27 cellular contexts compared by ENCODE assay signal in genomic region chr4:4783847-4784246, GRCh38.
"Had no signal": no experiment of that assay in that cellular context is flagged by ENCODE, and none has a peak within 500 bp of the region (broad histone marks: within the 10 kb centered on the region; RNA-seq: fewer than 3 reads in every experiment).

No MANE protein-coding gene starts in this region.

- H3K27ac Mint-ChIP-seq: immature natural killer cell; naive thymus-derived CD4-positive, alpha-beta T cell; natural killer cell treated with Interleukin-12 subunit alpha and Interleukin-12 subunit beta and Interleukin-15 and Interleukin-18, amount 100 ng/mL, for 72 hours; stimulated activated memory B cell treated with anti-CD40 and anti-IgM and Interleukin-4, amounts not matched to agents 10 μg/mL and 1 μg/mL and 100 μg/mL, for 72 hours; stimulated activated naive CD8-positive, alpha-beta T cell treated with anti-CD3 and anti-CD28 coated beads, Interleukin-15, amount 100 ng/mL, for 72 hours; type B pancreatic cell had no signal

- H3K27ac ChIP-seq: left ventricle myocardium inferior, neutrophil, parathyroid adenoma, psoas muscle, right lobe of liver, tibial nerve, vagina had no signal

- H3K36me3 Mint-ChIP-seq: immature natural killer cell; stimulated activated memory B cell treated with anti-CD40 and anti-IgM and Interleukin-4, amounts not matched to agents 10 μg/mL and 1 μg/mL and 100 μg/mL, for 72 hours; type B pancreatic cell had no signal

- H3K4me1 Mint-ChIP-seq: immature natural killer cell; naive thymus-derived CD4-positive, alpha-beta T cell; stimulated activated memory B cell treated with anti-CD40 and anti-IgM and Interleukin-4, amounts not matched to agents 10 μg/mL and 1 μg/mL and 100 μg/mL, for 72 hours had no signal

- H3K9ac ChIP-seq: parathyroid adenoma had no signal

- DNase-seq: hypothalamus; immature natural killer cell; kidney; left colon; left ventricle myocardium inferior; midbrain; mucosa of descending colon; naive thymus-derived CD4-positive, alpha-beta T cell; occipital lobe; psoas muscle; right lobe of liver; stimulated activated CD4-positive, alpha-beta T cell treated with anti-CD3 and anti-CD28 coated beads, Interleukin-1b, Interleukin-23, amount 100 ng/mL, for 48 hours; stimulated activated CD4-positive, alpha-beta T cell treated with anti-CD3 and anti-CD28 coated beads, Interleukin-2, amount 100 ng/mL, for 48 hours; stimulated activated CD4-positive, alpha-beta T cell treated with anti-CD3 and anti-CD28 coated beads, Interleukin-4, amount 100 ng/mL, for 4 hours; stimulated activated CD8-positive, alpha-beta memory T cell treated with anti-CD3 and anti-CD28 coated beads, Interleukin-4, amount 100 ng/mL, for 48 hours; stimulated activated naive CD4-positive, alpha-beta T cell treated with Interleukin-2 at 50 U/mL for 16 hours; stimulated activated naive CD8-positive, alpha-beta T cell treated with anti-CD3 and anti-CD28 coated beads, Interleukin-15, amount 100 ng/mL, for 72 hours; substantia nigra had no signal

- H3K4me1 ChIP-seq: left ventricle myocardium inferior, parathyroid adenoma, psoas muscle, right lobe of liver, tibial nerve had no signal

- H3K4me3 ChIP-seq: left ventricle myocardium inferior, lung, mucosa of descending colon, psoas muscle, right lobe of liver, smooth muscle cell, tibial nerve, vagina had no signal

- H3K27me3 Mint-ChIP-seq: stimulated activated naive CD8-positive, alpha-beta T cell treated with anti-CD3 and anti-CD28 coated beads, Interleukin-15, amount 100 ng/mL, for 72 hours had no signal

- H3K9me3 ChIP-seq: psoas muscle, vagina had no signal

- ATAC-seq: left colon; mucosa of descending colon; naive thymus-derived CD4-positive, alpha-beta T cell; natural killer cell treated with Interleukin-12 subunit alpha and Interleukin-12 subunit beta and Interleukin-15 and Interleukin-18, amount 100 ng/mL, for 72 hours; psoas muscle; stimulated activated memory B cell treated with anti-CD40 and anti-IgM and Interleukin-4, amounts not matched to agents 10 μg/mL and 1 μg/mL and 100 μg/mL, for 72 hours; stimulated activated naive CD8-positive, alpha-beta T cell treated with anti-CD3 and anti-CD28 coated beads, Interleukin-15, amount 100 ng/mL, for 72 hours had no signal

- H3K79me2 ChIP-seq: parathyroid adenoma had no signal

- H3K4me2 ChIP-seq: smooth muscle cell had no signal

- H3K4me3 Mint-ChIP-seq: immature natural killer cell; naive thymus-derived CD4-positive, alpha-beta T cell; natural killer cell treated with Interleukin-12 subunit alpha and Interleukin-12 subunit beta and Interleukin-15 and Interleukin-18, amount 100 ng/mL, for 72 hours; stimulated activated memory B cell treated with anti-CD40 and anti-IgM and Interleukin-4, amounts not matched to agents 10 μg/mL and 1 μg/mL and 100 μg/mL, for 72 hours; stimulated activated naive CD8-positive, alpha-beta T cell treated with anti-CD3 and anti-CD28 coated beads, Interleukin-15, amount 100 ng/mL, for 72 hours; type B pancreatic cell had no signal

- H3K36me3 ChIP-seq: left ventricle myocardium inferior, neutrophil, right lobe of liver, tibial nerve, vagina had no signal

- H2AFZ ChIP-seq: parathyroid adenoma had no signal

- H3K27me3 ChIP-seq: right lobe of liver, tibial nerve, vagina had no signal
